1 cellular context compared by ENCODE assay signal in the genomic region with DNA sequence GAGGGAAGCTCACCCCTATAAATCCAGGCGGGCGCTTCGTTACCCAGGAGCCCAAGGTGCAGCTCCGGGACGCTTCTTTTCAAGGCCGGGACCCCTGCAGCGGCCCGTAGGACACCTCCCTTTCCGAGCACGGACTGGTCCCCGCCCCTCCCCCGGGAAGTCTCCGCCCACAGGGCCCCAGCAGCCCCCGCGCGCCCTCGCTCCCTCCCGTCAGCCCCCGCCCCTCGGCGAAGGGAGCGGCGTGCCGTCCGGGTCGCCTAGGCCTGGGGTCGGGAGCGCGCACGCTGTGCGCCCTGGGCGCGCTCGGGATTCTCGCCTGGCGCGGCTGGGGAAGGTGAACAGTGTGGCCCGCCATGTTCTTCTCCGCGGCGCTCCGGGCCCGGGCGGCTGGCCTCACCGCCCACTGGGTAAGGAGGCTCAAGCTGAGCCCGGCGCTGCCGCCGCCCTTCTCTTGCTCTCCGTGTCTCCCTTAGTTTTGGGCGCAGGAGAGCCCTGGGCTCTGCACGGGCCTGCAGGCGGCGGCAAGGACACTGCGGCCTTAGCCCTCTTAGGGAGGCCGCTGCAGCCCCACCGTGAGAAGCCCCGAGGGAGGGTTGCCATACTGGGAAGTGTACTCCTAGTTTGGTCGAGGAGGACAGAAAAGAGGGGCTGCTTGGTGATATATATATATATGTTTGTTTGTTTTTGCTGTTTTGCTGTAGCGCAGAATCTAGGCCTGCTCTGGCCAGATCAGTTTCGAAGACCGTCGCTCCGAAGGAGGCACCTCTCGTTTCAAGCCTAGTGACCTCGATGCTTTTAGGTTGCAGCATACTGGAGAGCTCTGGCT.
A peak's percentile ranks its signal among the peaks of the same experiment; 100 is the strongest.
TF ChIP-seq lines count a peak whose summit lies in the region.

A gene (plus strand): TSS at position 309 of the 826 bp plus-strand sequence. CDS start 45 bp downstream, at position 354.

TF ChIP-seq in HepG2, 621 proteins besides CTCF, POLR2A, EP300 and RAD21 (continued from another document and continues in another):
- TF ChIP-seq, protein P1, sequence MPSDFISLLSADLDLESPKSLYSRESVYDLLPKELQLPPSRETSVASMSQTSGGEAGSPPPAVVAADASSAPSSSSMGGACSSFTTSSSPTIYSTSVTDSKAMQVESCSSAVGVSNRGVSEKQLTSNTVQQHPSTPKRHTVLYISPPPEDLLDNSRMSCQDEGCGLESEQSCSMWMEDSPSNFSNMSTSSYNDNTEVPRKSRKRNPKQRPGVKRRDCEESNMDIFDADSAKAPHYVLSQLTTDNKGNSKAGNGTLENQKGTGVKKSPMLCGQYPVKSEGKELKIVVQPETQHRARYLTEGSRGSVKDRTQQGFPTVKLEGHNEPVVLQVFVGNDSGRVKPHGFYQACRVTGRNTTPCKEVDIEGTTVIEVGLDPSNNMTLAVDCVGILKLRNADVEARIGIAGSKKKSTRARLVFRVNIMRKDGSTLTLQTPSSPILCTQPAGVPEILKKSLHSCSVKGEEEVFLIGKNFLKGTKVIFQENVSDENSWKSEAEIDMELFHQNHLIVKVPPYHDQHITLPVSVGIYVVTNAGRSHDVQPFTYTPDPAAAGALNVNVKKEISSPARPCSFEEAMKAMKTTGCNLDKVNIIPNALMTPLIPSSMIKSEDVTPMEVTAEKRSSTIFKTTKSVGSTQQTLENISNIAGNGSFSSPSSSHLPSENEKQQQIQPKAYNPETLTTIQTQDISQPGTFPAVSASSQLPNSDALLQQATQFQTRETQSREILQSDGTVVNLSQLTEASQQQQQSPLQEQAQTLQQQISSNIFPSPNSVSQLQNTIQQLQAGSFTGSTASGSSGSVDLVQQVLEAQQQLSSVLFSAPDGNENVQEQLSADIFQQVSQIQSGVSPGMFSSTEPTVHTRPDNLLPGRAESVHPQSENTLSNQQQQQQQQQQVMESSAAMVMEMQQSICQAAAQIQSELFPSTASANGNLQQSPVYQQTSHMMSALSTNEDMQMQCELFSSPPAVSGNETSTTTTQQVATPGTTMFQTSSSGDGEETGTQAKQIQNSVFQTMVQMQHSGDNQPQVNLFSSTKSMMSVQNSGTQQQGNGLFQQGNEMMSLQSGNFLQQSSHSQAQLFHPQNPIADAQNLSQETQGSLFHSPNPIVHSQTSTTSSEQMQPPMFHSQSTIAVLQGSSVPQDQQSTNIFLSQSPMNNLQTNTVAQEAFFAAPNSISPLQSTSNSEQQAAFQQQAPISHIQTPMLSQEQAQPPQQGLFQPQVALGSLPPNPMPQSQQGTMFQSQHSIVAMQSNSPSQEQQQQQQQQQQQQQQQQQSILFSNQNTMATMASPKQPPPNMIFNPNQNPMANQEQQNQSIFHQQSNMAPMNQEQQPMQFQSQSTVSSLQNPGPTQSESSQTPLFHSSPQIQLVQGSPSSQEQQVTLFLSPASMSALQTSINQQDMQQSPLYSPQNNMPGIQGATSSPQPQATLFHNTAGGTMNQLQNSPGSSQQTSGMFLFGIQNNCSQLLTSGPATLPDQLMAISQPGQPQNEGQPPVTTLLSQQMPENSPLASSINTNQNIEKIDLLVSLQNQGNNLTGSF (CRISPR knock-in tag; IDR thresholded peaks at IDR 0.05): no peak
- TF ChIP-seq ZNF329 (CRISPR knock-in tag; IDR thresholded peaks at IDR 0.05; ENCODE audit: low read depth) (0 out of 2 replicates have a peak, but pooled peaks have one; percentile 42), ZNF296 (CRISPR knock-in tag; conservative IDR thresholded peaks at IDR 0.05) (no peak), RARA (CRISPR knock-in tag; IDR thresholded peaks at IDR 0.05) (no peak; the same call in 1 of the 2 replicates), MZF1 (CRISPR knock-in tag; IDR thresholded peaks at IDR 0.05; ENCODE audit: borderline replicate concordance) (no peak), ZNF446 (CRISPR knock-in tag; IDR thresholded peaks at IDR 0.05) (no peak), TSC22D2 (CRISPR knock-in tag; IDR thresholded peaks at IDR 0.05; ENCODE audit: borderline replicate concordance) (no peak), FOXA3 (CRISPR knock-in tag; IDR thresholded peaks at IDR 0.05) (no peak), CC2D1A (CRISPR knock-in tag; IDR thresholded peaks at IDR 0.05) (no peak), SIX1 (CRISPR knock-in tag; IDR thresholded peaks at IDR 0.05; ENCODE audit: borderline replicate concordance) (no peak), KLF13 (CRISPR knock-in tag; IDR thresholded peaks at IDR 0.05) (no peak; the same call in 1 of the 2 replicates), ZNF567 (CRISPR knock-in tag; IDR thresholded peaks at IDR 0.05; ENCODE audit: borderline replicate concordance) (0 out of 2 replicates have a peak, but pooled peaks have one; percentile 28), ARNT2 (CRISPR knock-in tag; IDR thresholded peaks at IDR 0.05; ENCODE audit: low read depth) (peak; percentile 80), ZNF30 (CRISPR knock-in tag; IDR thresholded peaks at IDR 0.05) (no peak), SIX4 (CRISPR knock-in tag; IDR thresholded peaks at IDR 0.05) (no peak), TOPORS (CRISPR knock-in tag; IDR thresholded peaks at IDR 0.05) (peak; percentile 89)
- TF ChIP-seq, protein P2, sequence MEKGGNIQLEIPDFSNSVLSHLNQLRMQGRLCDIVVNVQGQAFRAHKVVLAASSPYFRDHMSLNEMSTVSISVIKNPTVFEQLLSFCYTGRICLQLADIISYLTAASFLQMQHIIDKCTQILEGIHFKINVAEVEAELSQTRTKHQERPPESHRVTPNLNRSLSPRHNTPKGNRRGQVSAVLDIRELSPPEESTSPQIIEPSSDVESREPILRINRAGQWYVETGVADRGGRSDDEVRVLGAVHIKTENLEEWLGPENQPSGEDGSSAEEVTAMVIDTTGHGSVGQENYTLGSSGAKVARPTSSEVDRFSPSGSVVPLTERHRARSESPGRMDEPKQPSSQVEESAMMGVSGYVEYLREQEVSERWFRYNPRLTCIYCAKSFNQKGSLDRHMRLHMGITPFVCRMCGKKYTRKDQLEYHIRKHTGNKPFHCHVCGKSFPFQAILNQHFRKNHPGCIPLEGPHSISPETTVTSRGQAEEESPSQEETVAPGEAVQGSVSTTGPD (CRISPR knock-in tag; IDR thresholded peaks at IDR 0.05): no peak; the same call in 1 of the 2 replicates
- TF ChIP-seq, protein P3, sequence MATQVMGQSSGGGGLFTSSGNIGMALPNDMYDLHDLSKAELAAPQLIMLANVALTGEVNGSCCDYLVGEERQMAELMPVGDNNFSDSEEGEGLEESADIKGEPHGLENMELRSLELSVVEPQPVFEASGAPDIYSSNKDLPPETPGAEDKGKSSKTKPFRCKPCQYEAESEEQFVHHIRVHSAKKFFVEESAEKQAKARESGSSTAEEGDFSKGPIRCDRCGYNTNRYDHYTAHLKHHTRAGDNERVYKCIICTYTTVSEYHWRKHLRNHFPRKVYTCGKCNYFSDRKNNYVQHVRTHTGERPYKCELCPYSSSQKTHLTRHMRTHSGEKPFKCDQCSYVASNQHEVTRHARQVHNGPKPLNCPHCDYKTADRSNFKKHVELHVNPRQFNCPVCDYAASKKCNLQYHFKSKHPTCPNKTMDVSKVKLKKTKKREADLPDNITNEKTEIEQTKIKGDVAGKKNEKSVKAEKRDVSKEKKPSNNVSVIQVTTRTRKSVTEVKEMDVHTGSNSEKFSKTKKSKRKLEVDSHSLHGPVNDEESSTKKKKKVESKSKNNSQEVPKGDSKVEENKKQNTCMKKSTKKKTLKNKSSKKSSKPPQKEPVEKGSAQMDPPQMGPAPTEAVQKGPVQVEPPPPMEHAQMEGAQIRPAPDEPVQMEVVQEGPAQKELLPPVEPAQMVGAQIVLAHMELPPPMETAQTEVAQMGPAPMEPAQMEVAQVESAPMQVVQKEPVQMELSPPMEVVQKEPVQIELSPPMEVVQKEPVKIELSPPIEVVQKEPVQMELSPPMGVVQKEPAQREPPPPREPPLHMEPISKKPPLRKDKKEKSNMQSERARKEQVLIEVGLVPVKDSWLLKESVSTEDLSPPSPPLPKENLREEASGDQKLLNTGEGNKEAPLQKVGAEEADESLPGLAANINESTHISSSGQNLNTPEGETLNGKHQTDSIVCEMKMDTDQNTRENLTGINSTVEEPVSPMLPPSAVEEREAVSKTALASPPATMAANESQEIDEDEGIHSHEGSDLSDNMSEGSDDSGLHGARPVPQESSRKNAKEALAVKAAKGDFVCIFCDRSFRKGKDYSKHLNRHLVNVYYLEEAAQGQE (IDR thresholded peaks at IDR 0.05; ENCODE audit: borderline replicate concordance in 1 of 2, low read depth in 1 of 2, low read length in 2 of 2): no peak
- TF ChIP-seq, protein P4, sequence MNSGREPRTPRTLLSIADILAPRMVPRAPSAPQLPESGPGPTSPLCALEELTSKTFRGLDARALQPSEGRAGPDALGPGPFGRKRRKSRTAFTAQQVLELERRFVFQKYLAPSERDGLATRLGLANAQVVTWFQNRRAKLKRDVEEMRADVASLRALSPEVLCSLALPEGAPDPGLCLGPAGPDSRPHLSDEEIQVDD (CRISPR knock-in tag; IDR thresholded peaks at IDR 0.05; ENCODE audit: borderline replicate concordance): 0 out of 2 replicates have a peak, but pooled peaks have one; percentile 26
- TF ChIP-seq, protein P5, sequence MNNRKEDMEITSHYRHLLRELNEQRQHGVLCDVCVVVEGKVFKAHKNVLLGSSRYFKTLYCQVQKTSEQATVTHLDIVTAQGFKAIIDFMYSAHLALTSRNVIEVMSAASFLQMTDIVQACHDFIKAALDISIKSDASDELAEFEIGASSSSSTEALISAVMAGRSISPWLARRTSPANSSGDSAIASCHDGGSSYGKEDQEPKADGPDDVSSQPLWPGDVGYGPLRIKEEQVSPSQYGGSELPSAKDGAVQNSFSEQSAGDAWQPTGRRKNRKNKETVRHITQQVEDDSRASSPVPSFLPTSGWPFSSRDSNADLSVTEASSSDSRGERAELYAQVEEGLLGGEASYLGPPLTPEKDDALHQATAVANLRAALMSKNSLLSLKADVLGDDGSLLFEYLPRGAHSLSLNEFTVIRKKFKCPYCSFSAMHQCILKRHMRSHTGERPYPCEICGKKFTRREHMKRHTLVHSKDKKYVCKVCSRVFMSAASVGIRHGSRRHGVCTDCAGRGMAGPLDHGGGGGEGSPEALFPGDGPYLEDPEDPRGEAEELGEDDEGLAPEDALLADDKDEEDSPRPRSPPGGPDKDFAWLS (CRISPR knock-in tag; IDR thresholded peaks at IDR 0.05; ENCODE audit: borderline replicate concordance): 0 out of 2 replicates have a peak, but pooled peaks have one; percentile 61
- TF ChIP-seq, protein P6, sequence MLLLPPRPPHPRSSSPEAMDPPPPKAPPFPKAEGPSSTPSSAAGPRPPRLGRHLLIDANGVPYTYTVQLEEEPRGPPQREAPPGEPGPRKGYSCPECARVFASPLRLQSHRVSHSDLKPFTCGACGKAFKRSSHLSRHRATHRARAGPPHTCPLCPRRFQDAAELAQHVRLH (CRISPR knock-in tag; IDR thresholded peaks at IDR 0.05; ENCODE audit: borderline replicate concordance, low read depth): peak; percentile 44
- TF ChIP-seq, protein P7, sequence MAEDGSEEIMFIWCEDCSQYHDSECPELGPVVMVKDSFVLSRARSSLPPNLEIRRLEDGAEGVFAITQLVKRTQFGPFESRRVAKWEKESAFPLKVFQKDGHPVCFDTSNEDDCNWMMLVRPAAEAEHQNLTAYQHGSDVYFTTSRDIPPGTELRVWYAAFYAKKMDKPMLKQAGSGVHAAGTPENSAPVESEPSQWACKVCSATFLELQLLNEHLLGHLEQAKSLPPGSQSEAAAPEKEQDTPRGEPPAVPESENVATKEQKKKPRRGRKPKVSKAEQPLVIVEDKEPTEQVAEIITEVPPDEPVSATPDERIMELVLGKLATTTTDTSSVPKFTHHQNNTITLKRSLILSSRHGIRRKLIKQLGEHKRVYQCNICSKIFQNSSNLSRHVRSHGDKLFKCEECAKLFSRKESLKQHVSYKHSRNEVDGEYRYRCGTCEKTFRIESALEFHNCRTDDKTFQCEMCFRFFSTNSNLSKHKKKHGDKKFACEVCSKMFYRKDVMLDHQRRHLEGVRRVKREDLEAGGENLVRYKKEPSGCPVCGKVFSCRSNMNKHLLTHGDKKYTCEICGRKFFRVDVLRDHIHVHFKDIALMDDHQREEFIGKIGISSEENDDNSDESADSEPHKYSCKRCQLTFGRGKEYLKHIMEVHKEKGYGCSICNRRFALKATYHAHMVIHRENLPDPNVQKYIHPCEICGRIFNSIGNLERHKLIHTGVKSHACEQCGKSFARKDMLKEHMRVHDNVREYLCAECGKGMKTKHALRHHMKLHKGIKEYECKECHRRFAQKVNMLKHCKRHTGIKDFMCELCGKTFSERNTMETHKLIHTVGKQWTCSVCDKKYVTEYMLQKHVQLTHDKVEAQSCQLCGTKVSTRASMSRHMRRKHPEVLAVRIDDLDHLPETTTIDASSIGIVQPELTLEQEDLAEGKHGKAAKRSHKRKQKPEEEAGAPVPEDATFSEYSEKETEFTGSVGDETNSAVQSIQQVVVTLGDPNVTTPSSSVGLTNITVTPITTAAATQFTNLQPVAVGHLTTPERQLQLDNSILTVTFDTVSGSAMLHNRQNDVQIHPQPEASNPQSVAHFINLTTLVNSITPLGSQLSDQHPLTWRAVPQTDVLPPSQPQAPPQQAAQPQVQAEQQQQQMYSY (CRISPR knock-in tag; IDR thresholded peaks at IDR 0.05): peak; percentile 45
- TF ChIP-seq, protein P8, sequence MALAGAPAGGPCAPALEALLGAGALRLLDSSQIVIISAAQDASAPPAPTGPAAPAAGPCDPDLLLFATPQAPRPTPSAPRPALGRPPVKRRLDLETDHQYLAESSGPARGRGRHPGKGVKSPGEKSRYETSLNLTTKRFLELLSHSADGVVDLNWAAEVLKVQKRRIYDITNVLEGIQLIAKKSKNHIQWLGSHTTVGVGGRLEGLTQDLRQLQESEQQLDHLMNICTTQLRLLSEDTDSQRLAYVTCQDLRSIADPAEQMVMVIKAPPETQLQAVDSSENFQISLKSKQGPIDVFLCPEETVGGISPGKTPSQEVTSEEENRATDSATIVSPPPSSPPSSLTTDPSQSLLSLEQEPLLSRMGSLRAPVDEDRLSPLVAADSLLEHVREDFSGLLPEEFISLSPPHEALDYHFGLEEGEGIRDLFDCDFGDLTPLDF (CRISPR knock-in tag; IDR thresholded peaks at IDR 0.05): peak; percentile 78
